Comparison of ENCODE assay signal across 28 cellular contexts in the genomic region with DNA sequence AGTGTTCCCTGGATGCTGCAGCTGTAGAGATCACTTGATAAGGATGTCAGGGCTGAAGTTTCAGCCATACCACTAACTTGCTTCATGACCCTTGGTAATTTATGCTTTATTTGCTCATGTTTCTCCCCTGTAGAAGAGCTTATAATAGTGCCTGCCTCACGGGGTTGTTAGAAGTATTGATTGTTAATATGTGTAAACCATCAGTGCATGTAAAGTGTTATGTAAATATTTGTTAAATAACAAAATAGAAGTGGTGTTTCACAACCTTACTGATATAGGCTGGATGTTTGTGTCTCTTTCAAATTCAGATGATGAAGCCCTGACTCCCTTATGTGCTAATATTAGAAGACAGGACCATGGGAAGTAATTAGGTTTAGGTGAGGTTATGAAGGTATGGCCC. TPM values are rescaled to one million over a fixed set of nuclear protein-coding genes. Genes with fewer than 3 reads are reported as not detected.
DNase-seq lines count a peak whose midpoint lies in the region; ATAC-seq and TF ChIP-seq lines count a peak whose summit lies in the region.
"Had no signal": no experiment of that assay in that cellular context is flagged by ENCODE, and none has a peak within 500 bp of the region (broad histone marks: within the 10 kb centered on the region; RNA-seq: fewer than 3 reads in every experiment).

No MANE protein-coding gene starts in this region.

- H3K4me1 ChIP-seq in body of pancreas, result peaks cover 70% of the 10 kb centered on the region
- H3K4me1 ChIP-seq: parathyroid adenoma had no signal

- H3K27me3 Mint-ChIP-seq in Calu3 (ENCODE audit: unreplicated experiment) (no peaks in the 10 kb centered on the region), neural crest cell (ENCODE audit: low read depth) (peaks cover 7% of the 10 kb centered on the region)

- TF ChIP-seq CTCF in Calu3 (IDR thresholded peaks at IDR 0.05; ENCODE audit: unreplicated experiment), result no peak
- TF ChIP-seq CTCF in body of pancreas (IDR thresholded peaks at IDR 0.05), result no peak
- TF ChIP-seq CTCF in neural crest cell (conservative IDR thresholded peaks at IDR 0.05), result no peak

- H3K4me3 Mint-ChIP-seq in Calu3 (ENCODE audit: low read depth, unreplicated experiment) (no peak overlapping the region), neural crest cell (peak overlapping the region; percentile 31)
- H3K4me3 Mint-ChIP-seq: activated T-cell treated with anti-CD3 and anti-CD28 coated beads, Interleukin-2, amount 50 U/mL, for 24 hours; CD8-positive, alpha-beta T cell; T-helper 1 cell treated with Interleukin-12 subunit alpha and Interleukin-12 subunit beta and Interleukin-4 antibody, amounts not matched to agents 30 μg/mL and 1 μg/mL, for 36 hours had no signal

- no TSS peak for BruUV-seq in Calu3 (replicated peaks; lab: Mats Ljungman, UMichigan)

- no peaks in the 10 kb centered on the region for H3K9me3 Mint-ChIP-seq in Calu3 (ENCODE audit: low read depth, unreplicated experiment)
- H3K9me3 Mint-ChIP-seq in neural crest cell, result no peaks in the 10 kb centered on the region
- H3K9me3 Mint-ChIP-seq: activated T-cell treated with anti-CD3 and anti-CD28 coated beads, Interleukin-2, amount 50 U/mL, for 24 hours; CD8-positive, alpha-beta T cell; mesothelial cell of epicardium; naive thymus-derived CD8-positive, alpha-beta T cell; stimulated activated naive CD8-positive, alpha-beta T cell treated with anti-CD3 and anti-CD28 coated beads, Interleukin-15, Interleukin-2, amounts not matched to agents 100 ng/mL and 50 ng/mL, for 24 hours; T-helper 1 cell treated with Interleukin-12 subunit alpha and Interleukin-12 subunit beta and Interleukin-4 antibody, amounts not matched to agents 30 μg/mL and 1 μg/mL, for 36 hours had no signal

- intact Hi-C loops in Calu3 (cut with micrococcal nuclease; ENCODE audit: unreplicated experiment), result no loop called here
- intact Hi-C loops in body of pancreas (cut with DNase I), result no loop called here

- H3K4me3 ChIP-seq in body of pancreas, result no peak overlapping the region
- H3K4me3 ChIP-seq: right atrium auricular region, tibial nerve had no signal

- no peaks in the 10 kb centered on the region for H3K27me3 ChIP-seq in body of pancreas
- H3K27me3 ChIP-seq: right atrium auricular region, tibial nerve had no signal

- H3K27ac Mint-ChIP-seq in Calu3 (ENCODE audit: unreplicated experiment), result peak overlapping the region; percentile 98
- no peak overlapping the region for H3K27ac Mint-ChIP-seq in neural crest cell (ENCODE audit: unreplicated experiment)
- H3K27ac Mint-ChIP-seq: activated CD4-positive, alpha-beta T cell treated with anti-CD3 and anti-CD28 coated beads for 36 hours; activated T-cell treated with anti-CD3 and anti-CD28 coated beads, Interleukin-2, amount 50 U/mL, for 24 hours; CD8-positive, alpha-beta T cell; immature natural killer cell; mesothelial cell of epicardium; stimulated activated naive CD8-positive, alpha-beta T cell treated with anti-CD3 and anti-CD28 coated beads, Interleukin-15, Interleukin-2, amounts not matched to agents 100 ng/mL and 50 ng/mL, for 24 hours; T-helper 1 cell treated with Interleukin-12 subunit alpha and Interleukin-12 subunit beta and Interleukin-4 antibody, amounts not matched to agents 30 μg/mL and 1 μg/mL, for 36 hours had no signal

- CTCF ChIA-PET in Calu3 (lab: Charles Lee), result interaction anchor here (0.8 to 4.2 kb wide), 4 partner anchors 9 to 102 kb away, joined by 5 to 21 read pairs (median 8); partner anchors contain the start of gene CXCL5

- H3K36me3 Mint-ChIP-seq in Calu3 (ENCODE audit: insufficient read depth, unreplicated experiment) (peaks cover 41% of the 10 kb centered on the region), neural crest cell (ENCODE audit: low read depth) (no peaks in the 10 kb centered on the region)
- H3K36me3 Mint-ChIP-seq: CD8-positive, alpha-beta T cell; immature natural killer cell; mesothelial cell of epicardium; naive thymus-derived CD8-positive, alpha-beta T cell had no signal

- ATAC-seq in body of pancreas, result no peak
- ATAC-seq: activated CD4-positive, alpha-beta T cell treated with anti-CD3 and anti-CD28 coated beads for 36 hours; CD8-positive, alpha-beta T cell; naive thymus-derived CD8-positive, alpha-beta T cell; Panc1 had no signal

- H3K9me3 ChIP-seq in body of pancreas, result no peaks in the 10 kb centered on the region
- H3K9me3 ChIP-seq: right atrium auricular region, tibial nerve had no signal

- H3K36me3 ChIP-seq in body of pancreas (replicated peaks in 1 of 2; ENCODE audit: insufficient read depth in 1 of 2, low read depth in 2 of 2), result no peaks in the 10 kb centered on the region
- H3K36me3 ChIP-seq: right atrium auricular region, tibial nerve had no signal

- no peak for TF ChIP-seq POLR2A in body of pancreas (IDR thresholded peaks at IDR 0.05)

- WGBS in body of pancreas, 2 donors, result 15 to 24% methylated on average over 1 of the region's 1 CpG

- DNase-seq in Calu3 (no peak), HuH-7 (ENCODE audit: low spot score) (peak; percentile 23), body of pancreas (no peak), neural crest cell (ENCODE audit: low read depth, low spot score) (no peak), KG1 (lab: John Stamatoyannopoulos, UW) (no peak)
- no peak for DNase-seq in stimulated activated CD4-positive, alpha-beta T cell treated with anti-CD3 and anti-CD28 coated beads, Interleukin-12 subunit alpha, Interleukin-12 subunit beta, amount 100 ng/mL, for 4 hours
- DNase-seq in stimulated activated CD4-positive, alpha-beta T cell treated with anti-CD3 and anti-CD28 coated beads, Interleukin-4, amount 100 ng/mL, for 1 hour, result no peak
- DNase-seq: activated CD4-positive, alpha-beta T cell treated with anti-CD3 and anti-CD28 coated beads for 36 hours; activated T-cell treated with anti-CD3 and anti-CD28 coated beads, Interleukin-2, amount 50 U/mL, for 24 hours; CD8-positive, alpha-beta T cell; effector CD4-positive, alpha-beta T cell; foreskin fibroblast; GOT3; immature natural killer cell; MV-4-11; naive thymus-derived CD8-positive, alpha-beta T cell; NCI-H187 treated with DMSO at 0.1 percent for 48 hours; NCI-H2227 treated with DMSO at 0.1 percent for 48 hours; NK-92 treated with Interleukin-12 subunit alpha and Interleukin-12 subunit beta, amount 100 ng/mL, for 24 hours; stimulated activated CD4-positive, alpha-beta T cell treated with anti-CD3 and anti-CD28 coated beads, Interleukin-4, amount 100 ng/mL, for 4 hours had no signal

- H3K27ac ChIP-seq in body of pancreas, result peak overlapping the region in 3 of 4 donors; percentile 73 to 99 (median 97)
- H3K27ac ChIP-seq: parathyroid adenoma, tibial nerve had no signal

- peaks cover 27% of the 10 kb centered on the region for H3K4me1 Mint-ChIP-seq in Calu3 (ENCODE audit: low read depth, unreplicated experiment)
- H3K4me1 Mint-ChIP-seq in neural crest cell, result peaks cover 18% of the 10 kb centered on the region

RNA-seq across cellular contexts. Expression of gene CXCL2, which starts 1.5 kb away (rescaled TPM):
- total RNA-seq in Calu3 (2022) (110 and 189 TPM in 2 replicates), body of pancreas (10 to 100 TPM; 27.4 to 39.4 TPM), neural crest cell (0.98 and 1.3 TPM in 2 replicates)
- total RNA-seq: activated CD4-positive, alpha-beta T cell treated with anti-CD3 and anti-CD28 coated beads for 36 hours; activated CD8-positive, alpha-beta memory T cell treated with anti-CD3 and anti-CD28 coated beads for 36 hours; naive thymus-derived CD8-positive, alpha-beta T cell had no signal

RNA-seq across cellular contexts. Expression of gene MTHFD2L, which starts 57.4 kb away (rescaled TPM):
- total RNA-seq in Calu3 (2022) (21.8 and 24.1 TPM in 2 replicates), body of pancreas (10 to 100 TPM; 13.2 to 13.8 TPM), neural crest cell (19.3 and 19.9 TPM in 2 replicates)

Comparison
In these comparisons a context has a peak if more than half of its experiments do, and no peak if none do; other contexts are left out.
1. RNA of gene CXCL2, which starts 1.5 kb away (total RNA-seq): 110 to 189 TPM in Calu3 and 27.4 to 39.4 TPM in body of pancreas; 0.98 to 1.3 TPM in neural crest cell; every median in the first group is over 10 times any median in the second.